ENCODE assay signal across 17 cellular contexts in the genomic region with DNA sequence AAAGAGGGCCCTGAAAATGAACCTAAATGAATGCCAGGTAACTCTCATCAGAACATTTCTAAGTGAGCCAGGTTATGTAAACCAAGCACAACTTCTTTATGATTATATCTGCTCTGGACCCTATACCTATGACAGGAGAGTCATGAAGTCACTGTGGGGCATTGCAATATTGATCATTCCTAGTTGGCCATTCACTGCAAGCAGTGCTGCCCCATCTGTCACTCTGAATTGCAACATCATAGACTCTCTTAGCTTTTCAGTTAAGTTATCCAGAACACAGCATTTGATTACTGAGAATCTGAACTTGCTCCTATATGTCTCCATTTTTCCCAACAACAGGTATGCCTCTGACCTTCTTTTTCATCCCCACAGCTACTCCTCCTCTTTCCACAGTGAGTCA. TPM values are rescaled to one million over a fixed set of nuclear protein-coding genes. Genes with fewer than 3 reads are reported as not detected.
"Had no signal": no experiment of that assay in that cellular context is flagged by ENCODE, and none has a peak within 500 bp of the region (broad histone marks: within the 10 kb centered on the region; RNA-seq: fewer than 3 reads in every experiment).

No MANE protein-coding gene starts in this region.

- H3K27ac Mint-ChIP-seq: activated CD8-positive, alpha-beta memory T cell treated with anti-CD3 and anti-CD28 coated beads, Interleukin-2, amount 10 ng/mL, durations not matched to agents 7 days and 5 days; activated naive CD4-positive, alpha-beta T cell treated with anti-CD3 and anti-CD28 coated beads for 36 hours; activated naive CD8-positive, alpha-beta T cell treated with anti-CD3 and anti-CD28 coated beads, Interleukin-2, amount 50 U/mL, for 24 hours; activated T-helper 2 cell treated with anti-CD3 and anti-CD28 coated beads, Interferon-gamma antibody, Interleukin-2, Interleukin-4, amounts not matched to agents 10 μg/mL and 5 μg/mL and 100 μg/mL, durations not matched to agents 14 hours and 24 hours and 36 hours; nephron progenitor cell had no signal

- H3K9me3 Mint-ChIP-seq: activated naive CD8-positive, alpha-beta T cell treated with anti-CD3 and anti-CD28 coated beads, Interleukin-2, amount 50 U/mL, for 24 hours; activated T-helper 2 cell treated with anti-CD3 and anti-CD28 coated beads, Interferon-gamma antibody, Interleukin-2, Interleukin-4, amounts not matched to agents 10 μg/mL and 5 μg/mL and 100 μg/mL, durations not matched to agents 14 hours and 24 hours and 36 hours; nephron progenitor cell had no signal

- H3K4me3 ChIP-seq: skin epidermis had no signal

- H3K27me3 Mint-ChIP-seq: activated CD8-positive, alpha-beta memory T cell treated with anti-CD3 and anti-CD28 coated beads, Interleukin-2, amount 10 ng/mL, durations not matched to agents 7 days and 5 days had no signal

- H3K4me1 Mint-ChIP-seq: activated CD8-positive, alpha-beta memory T cell treated with anti-CD3 and anti-CD28 coated beads, Interleukin-2, amount 10 ng/mL, durations not matched to agents 7 days and 5 days; activated naive CD8-positive, alpha-beta T cell treated with anti-CD3 and anti-CD28 coated beads, Interleukin-2, amount 50 U/mL, for 24 hours had no signal

- H3K4me3 Mint-ChIP-seq: activated CD8-positive, alpha-beta memory T cell treated with anti-CD3 and anti-CD28 coated beads, Interleukin-2, amount 10 ng/mL, durations not matched to agents 7 days and 5 days; activated naive CD4-positive, alpha-beta T cell treated with anti-CD3 and anti-CD28 coated beads for 36 hours; activated naive CD8-positive, alpha-beta T cell treated with anti-CD3 and anti-CD28 coated beads, Interleukin-2, amount 50 U/mL, for 24 hours; nephron progenitor cell had no signal

- H3K36me3 Mint-ChIP-seq: activated CD8-positive, alpha-beta memory T cell treated with anti-CD3 and anti-CD28 coated beads, Interleukin-2, amount 10 ng/mL, durations not matched to agents 7 days and 5 days had no signal

- DNase-seq: activated CD4-positive, alpha-beta T cell treated with anti-CD3 and anti-CD28 coated beads for 1 hour; activated CD4-positive, alpha-beta T cell treated with anti-CD3 and anti-CD28 coated beads, Interleukin-2, amount 50 U/mL, for 4 hours; activated CD8-positive, alpha-beta memory T cell treated with anti-CD3 and anti-CD28 coated beads, Interleukin-2, amount 10 ng/mL, durations not matched to agents 7 days and 5 days; activated naive CD4-positive, alpha-beta T cell treated with anti-CD3 and anti-CD28 coated beads for 36 hours; activated naive CD8-positive, alpha-beta T cell treated with anti-CD3 and anti-CD28 coated beads, Interleukin-2, amount 50 U/mL, for 24 hours; activated T-cell treated with anti-CD3 and anti-CD28 coated beads, Interleukin-2, amount 50 U/mL, for 1 hour; left ventricle myocardium superior; mesendoderm; nephron progenitor cell; occipital lobe; stimulated activated CD4-positive, alpha-beta T cell treated with anti-CD3 and anti-CD28 coated beads, Interleukin-15, amount 100 ng/mL, for 24 hours; stimulated activated CD4-positive, alpha-beta T cell treated with anti-CD3 and anti-CD28 coated beads, Interleukin-4, amount 100 ng/mL, for 1 hour; stimulated activated naive CD4-positive, alpha-beta T cell; substantia nigra had no signal

- ATAC-seq: activated CD8-positive, alpha-beta memory T cell treated with anti-CD3 and anti-CD28 coated beads, Interleukin-2, amount 10 ng/mL, durations not matched to agents 7 days and 5 days; activated naive CD8-positive, alpha-beta T cell treated with anti-CD3 and anti-CD28 coated beads, Interleukin-2, amount 50 U/mL, for 24 hours; left ventricle myocardium superior had no signal

RNA-seq across cellular contexts. Expression of gene COL21A1, which starts 3.3 kb away (rescaled TPM):
- total RNA-seq: activated CD8-positive, alpha-beta memory T cell treated with anti-CD3 and anti-CD28 coated beads, Interleukin-2, amount 10 ng/mL, durations not matched to agents 7 days and 5 days; activated naive CD4-positive, alpha-beta T cell treated with anti-CD3 and anti-CD28 coated beads for 36 hours; activated T-helper 2 cell treated with anti-CD3 and anti-CD28 coated beads, Interferon-gamma antibody, Interleukin-2, Interleukin-4, amounts not matched to agents 10 μg/mL and 5 μg/mL and 100 μg/mL, durations not matched to agents 14 hours and 24 hours and 36 hours; kidney epithelial cell had no signal
